8 cellular contexts compared by ENCODE assay signal in the genomic region with DNA sequence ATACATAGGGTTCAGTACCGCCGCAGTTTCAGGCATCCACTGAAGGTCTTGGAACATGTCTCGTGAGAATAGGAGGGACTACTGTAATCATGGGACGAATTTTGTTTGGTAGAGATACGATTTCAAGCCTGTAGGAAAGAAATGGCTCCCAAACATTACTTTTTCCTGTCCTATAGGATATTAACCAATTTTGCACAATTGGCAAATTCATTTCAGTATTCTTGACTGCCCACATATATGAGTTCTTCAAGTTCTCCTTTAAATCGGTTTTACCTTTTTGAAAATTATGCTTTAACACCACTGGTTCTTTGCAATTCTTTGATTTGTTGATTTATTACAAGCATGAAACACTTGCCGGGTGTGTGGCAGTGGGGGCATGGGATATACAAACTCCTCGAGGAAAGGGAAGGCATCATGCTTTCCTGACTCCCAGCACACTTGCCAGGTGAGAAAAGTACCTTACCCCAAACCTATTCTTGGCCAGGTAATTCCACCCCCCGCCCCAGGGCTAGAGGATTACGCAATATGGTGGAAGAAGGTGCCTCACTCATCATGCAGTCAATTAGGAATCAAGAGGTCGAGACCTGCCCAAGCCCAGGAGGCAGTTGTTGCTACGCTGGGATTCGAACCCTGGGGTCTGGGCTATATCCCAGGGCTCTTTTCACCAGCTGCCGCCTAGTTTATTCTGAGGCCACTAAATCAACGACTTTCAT. TPM values are rescaled to one million over a fixed set of nuclear protein-coding genes. Genes with fewer than 3 reads are reported as not detected.
DNase-seq lines count a peak whose midpoint lies in the region; ATAC-seq and TF ChIP-seq lines count a peak whose summit lies in the region.

No MANE protein-coding gene starts in this region.

- peaks cover 4 to 8% of the 10 kb centered on the region in 2 donors for H3K4me1 ChIP-seq in naive thymus-derived CD4-positive, alpha-beta T cell (ENCODE audit: control insufficient read depth in 2 of 2, insufficient read depth in 2 of 2, low read length in 2 of 2)

- intact Hi-C loops in naive thymus-derived CD4-positive, alpha-beta T cell (cut with micrococcal nuclease): loop anchor here (1.0 kb wide), 6 partner anchors 111 to 411 kb away; a partner anchor contains a TSS

- TF ChIP-seq CTCF in cardiac fibroblast (IDR thresholded peaks at IDR 0.05; ENCODE audit: low read depth, low read length): no peak

- H3K4me1 Mint-ChIP-seq in naive thymus-derived CD4-positive, alpha-beta T cell: peaks cover 6 to 27% (median 18%) of the 10 kb centered on the region in 7 donors

- H3K36me3 ChIP-seq in naive thymus-derived CD4-positive, alpha-beta T cell (ENCODE audit: control insufficient read depth in 2 of 3, insufficient read depth in 3 of 3, low read length in 3 of 3): peaks cover 0 to 3% (median 0%) of the 10 kb centered on the region in 3 experiments

- DNase-seq in cardiac fibroblast (ENCODE audit: low read depth in 2 of 2): no peak
- DNase-seq in naive thymus-derived CD4-positive, alpha-beta T cell: no peak
- no peak for DNase-seq in NCI-H2171 treated with DMSO at 0.1 percent for 48 hours (lab: John Stamatoyannopoulos, UW)
- DNase-seq in activated CD4-positive, CD25-positive, alpha-beta regulatory T cell (lab: John Stamatoyannopoulos, UW): no peak
- no peak for DNase-seq in NCI-H1694 treated with DMSO at 0.1 percent for 48 hours (lab: John Stamatoyannopoulos, UW)

- H3K27ac ChIP-seq in naive thymus-derived CD4-positive, alpha-beta T cell (ENCODE audit: low read depth, low read length): peak overlapping the region; percentile 77

- H3K27ac Mint-ChIP-seq in naive thymus-derived CD4-positive, alpha-beta T cell: peak overlapping the region; percentile 38 to 97 (median 91)

- H3K9me3 ChIP-seq in naive thymus-derived CD4-positive, alpha-beta T cell (ENCODE audit: control insufficient read depth in 2 of 3, low read length in 3 of 3): no peaks in the 10 kb centered on the region

- peaks cover 0 to 35% (median 4%) of the 10 kb centered on the region in 5 donors for H3K27me3 Mint-ChIP-seq in naive thymus-derived CD4-positive, alpha-beta T cell

- no peaks in the 10 kb centered on the region for H3K9me3 Mint-ChIP-seq in naive thymus-derived CD4-positive, alpha-beta T cell

- H3K4me3 Mint-ChIP-seq in naive thymus-derived CD4-positive, alpha-beta T cell: peak overlapping the region; percentile 94 to 99 (median 97)

- CTCF ChIA-PET in naive thymus-derived CD4-positive, alpha-beta T cell (lab: Charles Lee): no interaction called here

- no peaks in the 10 kb centered on the region for H3K27me3 ChIP-seq in naive thymus-derived CD4-positive, alpha-beta T cell (ENCODE audit: control insufficient read depth in 2 of 2, insufficient read depth in 2 of 2, low read length in 2 of 2)

- ATAC-seq in GM18867 (IDR thresholded peaks at IDR 0.05; ENCODE audit: unreplicated experiment) (peak; percentile 27), HG03175 (IDR thresholded peaks at IDR 0.05; ENCODE audit: unreplicated experiment) (peak; percentile 14), HG03108 (IDR thresholded peaks at IDR 0.05; ENCODE audit: unreplicated experiment) (no peak)
- no peak for ATAC-seq in naive thymus-derived CD4-positive, alpha-beta T cell

- POLR2A ChIA-PET in naive thymus-derived CD4-positive, alpha-beta T cell (lab: Charles Lee): interaction anchor here (1.1 kb wide), 1 partner anchor 301 kb away, joined by 3 read pairs; no protein-coding TSS in a partner anchor

- peaks cover 0 to 10% (median 4%) of the 10 kb centered on the region in 5 donors for H3K36me3 Mint-ChIP-seq in naive thymus-derived CD4-positive, alpha-beta T cell

- peak overlapping the region; percentile 62 to 87 for H3K4me3 ChIP-seq in cardiac fibroblast (replicated peaks in 1 of 2; ENCODE audit: low read depth in 2 of 2, low read length in 2 of 2)
- H3K4me3 ChIP-seq in naive thymus-derived CD4-positive, alpha-beta T cell (ENCODE audit: low read length): peak overlapping the region; percentile 95

RNA-seq across cellular contexts. Expression of a gene that starts 0.6 kb away (rescaled TPM):
- 10 to 100 TPM; 17.1 to 32.2 (median 19.6) TPM for total RNA-seq in naive thymus-derived CD4-positive, alpha-beta T cell
- 10 to 100 TPM in 1 of 2 donors, 1 to 10 TPM in 1; 6.1 to 10.9 TPM for polyA plus RNA-seq in naive thymus-derived CD4-positive, alpha-beta T cell

Comparison
In these comparisons a context has a peak if more than half of its experiments do, and no peak if none do; other contexts are left out.
1. ATAC-seq: peak in GM18867 (single experiment) and HG03175 (single experiment); none in naive thymus-derived CD4-positive, alpha-beta T cell (single experiment) and HG03108 (single experiment).